ENCODE assay signal across 8 cellular contexts in genomic region chr1:212791676-212792395, GRCh38. TPM values are rescaled to one million over a fixed set of nuclear protein-coding genes. Genes with fewer than 3 reads are reported as not detected.
A peak's percentile ranks its signal among the peaks of the same experiment; 100 is the strongest.
DNase-seq lines count a peak whose midpoint lies in the region; ATAC-seq and TF ChIP-seq lines count a peak whose summit lies in the region.

TSS of gene NSL1 (minus strand) at chr1:212791777. CDS start at chr1:212791763, 14 bp downstream.
TSS of gene TATDN3 (plus strand) at chr1:212791894. CDS start at chr1:212791922, 28 bp downstream.

- CTCF ChIA-PET in SK-N-SH (lab: Yijun Ruan, JAX) = interaction anchor here (0.8 to 2.6 kb wide), 7 partner anchors 10 to 721 kb away, joined by 3 to 13 read pairs (median 5); partner anchors contain the start of gene FLVCR1

- peak; percentile 75 for ATAC-seq in HG02571 (IDR thresholded peaks at IDR 0.05; ENCODE audit: unreplicated experiment)

- H3K79me2 ChIP-seq in SK-N-SH (ENCODE audit: insufficient read depth) = peaks cover 40% of the 10 kb centered on the region

- POLR2A ChIA-PET in SK-N-SH (lab: Yijun Ruan, JAX) = interaction anchor here (0.8 to 2.0 kb wide), 5 partner anchors 14 to 233 kb away, joined by 3 to 11 read pairs (median 4); partner anchors contain the start of genes ANGEL2, ATF3 and FLVCR1

- H3K36me3 ChIP-seq in SK-N-SH (replicated peaks in 1 of 2; ENCODE audit: control insufficient read depth in 1 of 2, insufficient read depth in 2 of 2, low read length in 1 of 2) = peaks cover 4 to 8% of the 10 kb centered on the region in 2 experiments

- TF ChIP-seq CTCF in NB4 (IDR thresholded peaks at IDR 0.05; ENCODE audit: low read depth, low read length) (no peak), SK-N-SH (IDR thresholded peaks at IDR 0.05) (no peak)

- under 1% methylated on average over 22 of the region's 46 CpGs for WGBS in SK-N-SH (ENCODE audit: low lambda C conversion rate)

- peak; percentile 94 for DNase-seq in NB4 (ENCODE audit: low read depth)
- peak; percentile 85 for DNase-seq in SK-N-SH
- DNase-seq in activated naive CD4-positive, alpha-beta T cell treated with anti-CD3 and anti-CD28 coated beads, Interleukin-2, amount 50 U/mL, for 16 hours = peak; percentile 92
- peak; percentile 88 for DNase-seq in globus pallidus (ENCODE audit: low spot score)
- peak in 55 of 56 donors; percentile 18 to 95 (median 84) for DNase-seq in nucleus accumbens (lab: John Stamatoyannopoulos, UW)
- DNase-seq in superior temporal gyrus (ENCODE audit: extremely low spot score) = peak; percentile 98

- peak within 1 kb of the TSS; percentile 94 for H3K9ac ChIP-seq in SK-N-SH

- H3F3A ChIP-seq in SK-N-SH (replicated peaks; ENCODE audit: insufficient read depth) = peaks cover 17% of the 10 kb centered on the region

- H3K4me3 ChIP-seq in GM08714 (ENCODE audit: low read length) = peak within 1 kb of the TSS; percentile 96
- H3K4me3 ChIP-seq in NB4 (ENCODE audit: low read depth, low read length) = peak within 1 kb of the TSS; percentile 98
- H3K4me3 ChIP-seq in SK-N-SH (ENCODE audit: low read depth in 2 of 2, low read length in 1 of 2) = peak within 1 kb of the TSS; percentile 77 to 98

- TF ChIP-seq EP300 in SK-N-SH (IDR thresholded peaks at IDR 0.05; ENCODE audit: borderline replicate concordance in 1 of 2, low read depth in 1 of 2, low read length in 1 of 2) = peak in 1 of 2 experiments; percentile 46; a peak in 1 of 4 replicates

- peak; percentile 88 for TF ChIP-seq POLR2A in NB4 (IDR thresholded peaks at IDR 0.05; ENCODE audit: extremely low read depth, insufficient read length)

- H4K20me1 ChIP-seq in SK-N-SH (ENCODE audit: insufficient read depth) = no peaks in the 10 kb centered on the region

- 0 out of 2 replicates have a peak, but pooled peaks have one; percentile 7 for TF ChIP-seq RAD21 in SK-N-SH (IDR thresholded peaks at IDR 0.05; ENCODE audit: low read length)

- peak within 1 kb of the TSS; percentile 89 for H3K4me2 ChIP-seq in SK-N-SH

- no peaks in the 10 kb centered on the region for H3K9me3 ChIP-seq in SK-N-SH

- peaks cover 2 to 3% of the 10 kb centered on the region in 2 experiments; a peak in 2 of 4 replicates for H3K4me1 ChIP-seq in SK-N-SH (ENCODE audit: control insufficient read depth in 1 of 2, insufficient read depth in 2 of 2, low read depth in 1 of 2, low read length in 1 of 2)

- H3K27me3 ChIP-seq in SK-N-SH (ENCODE audit: insufficient read depth) = no peaks in the 10 kb centered on the region

- peak within 1 kb of the TSS; percentile 87 for H2AFZ ChIP-seq in SK-N-SH (ENCODE audit: low read depth)

- H3K27ac ChIP-seq in SK-N-SH (ENCODE audit: low read depth in 2 of 2, low read length in 1 of 2) = peak within 1 kb of the TSS; percentile 86 to 88

- no peaks in the 10 kb centered on the region for H3K9me2 ChIP-seq in SK-N-SH

TF ChIP-seq in SK-N-SH, 30 proteins besides CTCF, POLR2A, EP300 and RAD21 (continues in another document):
- TF ChIP-seq YY1 (IDR thresholded peaks at IDR 0.05; ENCODE audit: low read depth) (peak; percentile 95), TCF12 (IDR thresholded peaks at IDR 0.05) (peak; percentile 9; the same call in 1 of the 2 replicates), GATA2 (CRISPR knock-in tag; IDR thresholded peaks at IDR 0.05) (no peak), RFX5 (IDR thresholded peaks at IDR 0.05; ENCODE audit: low read length) (0 out of 2 replicates have a peak, but pooled peaks have one; percentile 33), MAX (IDR thresholded peaks at IDR 0.05; ENCODE audit: low read depth) (peak; percentile 90), POLR2AphosphoS5 (IDR thresholded peaks at IDR 0.05; ENCODE audit: low read depth, low read length) (peak; percentile 88), PBX3 (IDR thresholded peaks at IDR 0.05) (no peak), REST (IDR thresholded peaks at IDR 0.05; ENCODE audit: low read depth, low read length) (peak; percentile 66; the same call in 1 of the 2 replicates), ELF1 (IDR thresholded peaks at IDR 0.05) (peak; percentile 75), MXI1 (IDR thresholded peaks at IDR 0.05; ENCODE audit: low read depth, low read length) (peak; percentile 93), NFIC (IDR thresholded peaks at IDR 0.05; ENCODE audit: borderline replicate concordance) (no peak; the same call in 1 of the 2 replicates), RXRA (IDR thresholded peaks at IDR 0.05; ENCODE audit: borderline replicate concordance, low read depth) (no peak; the same call in 1 of the 2 replicates), FOSL2 (IDR thresholded peaks at IDR 0.05; ENCODE audit: borderline replicate concordance, low read depth) (peak; percentile 20; the same call in 1 of the 2 replicates), MEF2A (IDR thresholded peaks at IDR 0.05; ENCODE audit: borderline replicate concordance, low read depth) (no peak), NRF1 (IDR thresholded peaks at IDR 0.05; ENCODE audit: low read depth, low read length) (no peak), FOXJ3 (CRISPR knock-in tag; IDR thresholded peaks at IDR 0.05) (peak; percentile 41; the same call in 1 of the 2 replicates), TEAD4 (IDR thresholded peaks at IDR 0.05; ENCODE audit: borderline replicate concordance, insufficient read depth) (no peak), USF2 (IDR thresholded peaks at IDR 0.05; ENCODE audit: borderline replicate concordance, low read depth, low read length) (no peak), TAF1 (IDR thresholded peaks at IDR 0.05; ENCODE audit: borderline replicate concordance, low read depth, low read length) (peak; percentile 98), GABPA (IDR thresholded peaks at IDR 0.05; ENCODE audit: low read depth) (peak; percentile 92), CHD2 (IDR thresholded peaks at IDR 0.05; ENCODE audit: low read length, partially characterized antibody) (peak; percentile 92), RCOR1 (IDR thresholded peaks at IDR 0.05; ENCODE audit: low read length) (peak; percentile 59), SMC3 (IDR thresholded peaks at IDR 0.05; ENCODE audit: low read depth, low read length) (0 out of 2 replicates have a peak, but pooled peaks have one; percentile 18), SIN3A (IDR thresholded peaks at IDR 0.05; ENCODE audit: borderline replicate concordance, low read depth, low read length) (peak; percentile 96), FOXM1 (IDR thresholded peaks at IDR 0.05; ENCODE audit: low read depth) (peak; percentile 7; the same call in 1 of the 2 replicates), EZH2phosphoT487 (IDR thresholded peaks at IDR 0.05; ENCODE audit: borderline replicate concordance, low read depth) (no peak)

RNA-seq across cellular contexts. Expression of gene NSL1, which starts in this region (rescaled TPM):
- 17.8 and 22.5 TPM in 2 replicates for polyA plus RNA-seq in SK-N-SH (2012; rRNA removed)
- polyA plus RNA-seq in SK-N-SH (2012; cell fraction: cytosol; rRNA removed) = 17.5 and 19.8 TPM in 2 replicates
- polyA plus RNA-seq in SK-N-SH (2012; cell fraction: nucleus; rRNA removed) = 16.9 and 18.4 TPM in 2 replicates

RNA-seq across cellular contexts. Expression of gene TATDN3, which starts in this region (rescaled TPM):
- 5.2 and 6.6 TPM in 2 replicates for polyA plus RNA-seq in SK-N-SH (2012; rRNA removed)
- polyA plus RNA-seq in SK-N-SH (2012; cell fraction: cytosol; rRNA removed) = 7.7 and 9.2 TPM in 2 replicates
- polyA plus RNA-seq in SK-N-SH (2012; cell fraction: nucleus; rRNA removed) = 3.0 and 4.8 TPM in 2 replicates

Comparison
In these comparisons a context has a peak if more than half of its experiments do, and no peak if none do; other contexts are left out.
1. Peak in every context shown above with its lines: DNase-seq, ATAC-seq, H3K4me3 ChIP-seq and H3K27ac ChIP-seq.